ENCODE assay signal across 18 cellular contexts in the genomic region with DNA sequence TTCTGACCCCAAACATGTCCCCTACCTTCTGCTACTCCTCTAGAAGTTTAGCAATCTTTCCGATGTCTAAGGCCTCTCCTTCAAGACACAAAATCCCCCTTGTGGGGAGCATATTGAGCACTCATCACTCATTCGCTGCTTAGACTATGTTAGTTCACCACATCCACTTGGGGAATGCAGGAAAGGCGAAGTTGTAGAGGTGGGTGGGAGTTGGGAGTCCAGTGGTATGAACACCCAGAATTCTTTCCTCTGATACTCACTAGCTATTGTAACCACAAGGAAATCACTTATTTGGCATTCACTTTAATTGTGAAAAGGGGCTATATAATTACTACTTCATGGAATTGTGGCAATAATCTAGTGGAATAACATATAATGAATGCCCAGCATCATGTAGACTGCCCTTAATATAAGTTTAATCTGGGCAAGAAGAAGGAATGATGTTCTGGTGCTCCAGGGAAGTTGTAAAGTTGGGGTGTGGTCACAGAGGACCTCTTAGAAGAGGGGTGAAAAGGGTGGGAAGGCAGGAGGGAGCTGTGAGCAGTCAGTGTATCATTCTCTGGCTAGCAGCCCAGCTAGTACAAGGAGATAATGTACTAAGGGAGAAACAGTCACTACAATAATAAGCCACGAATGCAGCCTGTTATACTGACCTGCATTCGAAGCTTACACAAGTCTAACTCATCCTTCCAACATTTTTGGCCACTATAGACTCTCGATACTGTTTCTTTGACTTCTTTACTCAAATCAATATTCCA.
A peak's percentile ranks its signal among the peaks of the same experiment; 100 is the strongest.
DNase-seq lines count a peak whose midpoint lies in the region; ATAC-seq and TF ChIP-seq lines count a peak whose summit lies in the region.
"Had no signal": no experiment of that assay in that cellular context is flagged by ENCODE, and none has a peak within 500 bp of the region (broad histone marks: within the 10 kb centered on the region; RNA-seq: fewer than 3 reads in every experiment).

No MANE protein-coding gene starts in this region.

- TF ChIP-seq CTCF in OCI-LY7 (conservative IDR thresholded peaks at IDR 0.05; ENCODE audit: low read length) (no peak), osteoblast (IDR thresholded peaks at IDR 0.05; ENCODE audit: extremely low read depth, low read depth, low read length) (no peak), body of pancreas (IDR thresholded peaks at IDR 0.05) (no peak)

- CTCF ChIA-PET in OCI-LY7 (lab: Charles Lee; ENCODE audit: unreplicated experiment), result no interaction called here

- no peak for ATAC-seq in body of pancreas
- no peak for ATAC-seq in GM19035 (IDR thresholded peaks at IDR 0.05; ENCODE audit: unreplicated experiment)
- ATAC-seq: K562 had no signal

- H3K9me2 ChIP-seq in OCI-LY7 (ENCODE audit: insufficient read depth, low read length), result no peaks in the 10 kb centered on the region

- 59 to 66% methylated on average over 6 of the region's 6 CpGs for WGBS in body of pancreas, 2 donors

- no peaks in the 10 kb centered on the region for H3K9me3 ChIP-seq in OCI-LY7 (ENCODE audit: low read length)
- no peaks in the 10 kb centered on the region for H3K9me3 ChIP-seq in osteoblast (ENCODE audit: low read depth, low read length)
- H3K9me3 ChIP-seq in body of pancreas, result no peaks in the 10 kb centered on the region
- H3K9me3 ChIP-seq: ovary had no signal

- intact Hi-C loops in OCI-LY7 (cut with micrococcal nuclease; ENCODE audit: unreplicated experiment) (no loop called here), posterior cingulate gyrus (cut with DNase I) (no loop called here), body of pancreas (cut with DNase I) (no loop called here)

- H3K27ac ChIP-seq in OCI-LY7 (ENCODE audit: low read depth, low read length, poor library complexity, severe bottlenecking) (no peak overlapping the region), osteoblast (ENCODE audit: low read depth, low read length) (peak overlapping the region; percentile 73), body of pancreas (no peak overlapping the region)
- H3K27ac ChIP-seq: ovary had no signal

- no peaks in the 10 kb centered on the region for H3K36me3 ChIP-seq in OCI-LY7 (ENCODE audit: insufficient read depth, low read length)
- H3K36me3 ChIP-seq in osteoblast (ENCODE audit: insufficient read depth, low read length), result no peaks in the 10 kb centered on the region
- no peaks in the 10 kb centered on the region for H3K36me3 ChIP-seq in body of pancreas (replicated peaks in 1 of 2; ENCODE audit: insufficient read depth in 1 of 2, low read depth in 2 of 2)
- H3K36me3 ChIP-seq: ovary had no signal

- H3K4me1 ChIP-seq in OCI-LY7 (ENCODE audit: insufficient read depth, low read length, poor library complexity, severe bottlenecking) (no peaks in the 10 kb centered on the region), osteoblast (ENCODE audit: insufficient read depth, low read length) (peaks cover 29% of the 10 kb centered on the region), body of pancreas (no peaks in the 10 kb centered on the region)

- H3K4me2 ChIP-seq in OCI-LY7 (ENCODE audit: low read length) (no peak overlapping the region), osteoblast (ENCODE audit: insufficient read depth, low read length) (peak overlapping the region; percentile 26)

- BruUV-seq in OCI-LY7 (replicated peaks; lab: Mats Ljungman, UMichigan), result no TSS peak

- TF ChIP-seq POLR2A in body of pancreas (IDR thresholded peaks at IDR 0.05), result no peak

- H3K79me2 ChIP-seq in OCI-LY7 (ENCODE audit: insufficient read depth, low read depth, low read length) (no peaks in the 10 kb centered on the region), osteoblast (ENCODE audit: insufficient read depth, low read length) (no peaks in the 10 kb centered on the region)

- peak; percentile 93 for DNase-seq in EH (ENCODE audit: low read depth)
- DNase-seq in OCI-LY7 (ENCODE audit: low spot score), result peak; percentile 0
- peak; percentile 32 for DNase-seq in dermis blood vessel endothelial cell
- DNase-seq in osteoblast (ENCODE audit: insufficient read length, low spot score, missing footprints), result peak; percentile 91
- DNase-seq in putamen (ENCODE audit: low spot score), result no peak
- no peak for DNase-seq in posterior cingulate gyrus
- DNase-seq in body of pancreas, result no peak
- DNase-seq: activated CD8-positive, alpha-beta memory T cell treated with anti-CD3 and anti-CD28 coated beads for 24 hours; activated naive CD4-positive, alpha-beta T cell treated with anti-CD3 and anti-CD28 coated beads, Interleukin-2, amount 10 ng/mL, durations not matched to agents 7 days and 5 days; hippocampal formation; NCI-H2029 treated with DMSO at 0.1 percent for 48 hours; OCI-M1; ovary; stimulated activated CD4-positive, alpha-beta T cell treated with anti-CD3 and anti-CD28 coated beads, Interleukin-2, amount 100 ng/mL, for 48 hours; stimulated activated naive CD4-positive, alpha-beta T cell; T1000 had no signal

- H2AFZ ChIP-seq in OCI-LY7 (ENCODE audit: low read length) (no peak overlapping the region), osteoblast (ENCODE audit: low read length) (no peak overlapping the region)

- POLR2A ChIA-PET in OCI-LY7 (lab: Charles Lee), result no interaction called here

- H4K20me1 ChIP-seq in OCI-LY7 (ENCODE audit: insufficient read depth, low read length) (no peaks in the 10 kb centered on the region), osteoblast (ENCODE audit: insufficient read depth, low read length) (no peaks in the 10 kb centered on the region)

- no peaks in the 10 kb centered on the region for H3K27me3 ChIP-seq in osteoblast (ENCODE audit: insufficient read depth, low read length)
- H3K27me3 ChIP-seq in body of pancreas, result no peaks in the 10 kb centered on the region
- H3K27me3 ChIP-seq: ovary had no signal

- H3K4me3 ChIP-seq in OCI-LY7 (ENCODE audit: low read depth, low read length, poor library complexity, severe bottlenecking) (no peak overlapping the region), osteoblast (ENCODE audit: insufficient read depth, low read length) (no peak overlapping the region), body of pancreas (no peak overlapping the region)
- H3K4me3 ChIP-seq: K562, ovary had no signal

Comparison
In these comparisons a context has a peak if more than half of its experiments do, and no peak if none do; other contexts are left out.
1. DNase-seq: peak in EH (single experiment), OCI-LY7 (single experiment), dermis blood vessel endothelial cell (single experiment) and osteoblast (single experiment); none in putamen (single experiment), posterior cingulate gyrus (0 of 10) and body of pancreas (0 of 4).